ENCODE assay signal across 7 cellular contexts in genomic region chr5:52657231-52657645, GRCh38.
DNase-seq lines count a peak whose midpoint lies in the region; TF ChIP-seq lines count a peak whose summit lies in the region.

No MANE protein-coding gene starts in this region.

- peaks cover 3% of the 10 kb centered on the region for H3K4me1 ChIP-seq in parathyroid adenoma

- H3K9me3 Mint-ChIP-seq in activated naive CD4-positive, alpha-beta T cell treated with anti-CD3 and anti-CD28 coated beads for 36 hours = no peaks in the 10 kb centered on the region

- DNase-seq in GM06990 (ENCODE audit: extremely low read depth, insufficient read length) (peak; percentile 6), OCI-M1 (lab: John Stamatoyannopoulos, UW) (peak; percentile 74), epithelial cell of proximal tubule (ENCODE audit: low read depth) (no peak), nucleus accumbens (lab: John Stamatoyannopoulos, UW) (no peak)
- DNase-seq in Jurkat, Clone E6-1 (ENCODE audit: low read depth, low spot score) = peak; percentile 66
- no peak for DNase-seq in activated naive CD4-positive, alpha-beta T cell treated with anti-CD3 and anti-CD28 coated beads for 36 hours

- no peaks in the 10 kb centered on the region for H3K36me3 ChIP-seq in GM06990 (ENCODE audit: control insufficient read depth, insufficient read depth, low read length)
- no peaks in the 10 kb centered on the region for H3K36me3 ChIP-seq in parathyroid adenoma (ENCODE audit: control insufficient read depth, insufficient read depth, low read length)

- H3K4me2 ChIP-seq in parathyroid adenoma (ENCODE audit: low read length) = no peak overlapping the region

- H3K36me3 Mint-ChIP-seq in activated naive CD4-positive, alpha-beta T cell treated with anti-CD3 and anti-CD28 coated beads for 36 hours (ENCODE audit: low read depth) = no peaks in the 10 kb centered on the region

- H3K9ac ChIP-seq in parathyroid adenoma = no peak overlapping the region

- H3K4me3 ChIP-seq in GM06990 (replicated peaks; ENCODE audit: low read depth, low read length) (no peak overlapping the region), epithelial cell of proximal tubule (ENCODE audit: low read depth, low read length) (no peak overlapping the region), parathyroid adenoma (ENCODE audit: low read depth, low read length) (no peak overlapping the region)
- no peak overlapping the region for H3K4me3 ChIP-seq in Jurkat, Clone E6-1 (ENCODE audit: low read length)

- H3K4me1 Mint-ChIP-seq in activated naive CD4-positive, alpha-beta T cell treated with anti-CD3 and anti-CD28 coated beads for 36 hours (ENCODE audit: low read depth) = no peaks in the 10 kb centered on the region

- H3K79me2 ChIP-seq in parathyroid adenoma = no peaks in the 10 kb centered on the region

- TF ChIP-seq CTCF in GM06990 (IDR thresholded peaks at IDR 0.05; ENCODE audit: insufficient read depth, low read length, poor library complexity, severe bottlenecking) (peak; percentile 31), epithelial cell of proximal tubule (conservative IDR thresholded peaks at IDR 0.05; ENCODE audit: low read depth, low read length) (peak; percentile 44), parathyroid adenoma (IDR thresholded peaks at IDR 0.05) (peak; percentile 71)

- H3K27ac ChIP-seq in parathyroid adenoma = no peak overlapping the region

- CTCF ChIA-PET in activated naive CD4-positive, alpha-beta T cell treated with anti-CD3 and anti-CD28 coated beads for 36 hours (lab: Charles Lee) = interaction anchor here (0.5 to 2.2 kb wide), 13 partner anchors 9 to 1696 kb away, joined by 3 to 8 read pairs (median 4); no protein-coding TSS in a partner anchor

- peaks cover 6% of the 10 kb centered on the region for H3K27me3 Mint-ChIP-seq in activated naive CD4-positive, alpha-beta T cell treated with anti-CD3 and anti-CD28 coated beads for 36 hours (ENCODE audit: low read depth)

- peak overlapping the region; percentile 13 for H2AFZ ChIP-seq in parathyroid adenoma

- no peak overlapping the region for H3K4me3 Mint-ChIP-seq in activated naive CD4-positive, alpha-beta T cell treated with anti-CD3 and anti-CD28 coated beads for 36 hours

- H3K27me3 ChIP-seq in GM06990 (replicated peaks; ENCODE audit: control insufficient read depth, insufficient read depth, low read length) = no peaks in the 10 kb centered on the region
- H3K27me3 ChIP-seq in parathyroid adenoma (ENCODE audit: control insufficient read depth, insufficient read depth, low read length) = no peaks in the 10 kb centered on the region

- intact Hi-C loops in activated naive CD4-positive, alpha-beta T cell treated with anti-CD3 and anti-CD28 coated beads for 36 hours (cut with micrococcal nuclease) = loop anchor here (1.0 to 2.0 kb wide), 4 partner anchors 300 to 1698 kb away; no protein-coding TSS in a partner anchor

- no peaks in the 10 kb centered on the region for H3K9me3 ChIP-seq in parathyroid adenoma (ENCODE audit: control insufficient read depth, low read length)

- H3K27ac Mint-ChIP-seq in activated naive CD4-positive, alpha-beta T cell treated with anti-CD3 and anti-CD28 coated beads for 36 hours = no peak overlapping the region

Comparison
In these comparisons a context has a peak if more than half of its experiments do, and no peak if none do; other contexts are left out.
1. DNase-seq: peak in GM06990 (single experiment), Jurkat, Clone E6-1 (single experiment) and OCI-M1 (single experiment); none in epithelial cell of proximal tubule (single experiment), activated naive CD4-positive, alpha-beta T cell treated with anti-CD3 and anti-CD28 coated beads for 36 hours (single experiment) and nucleus accumbens (0 of 56).
2. Peak in every context shown above with its lines, with median percentiles within 50 percentile points of each other: CTCF ChIP-seq.